In the genomic region with DNA sequence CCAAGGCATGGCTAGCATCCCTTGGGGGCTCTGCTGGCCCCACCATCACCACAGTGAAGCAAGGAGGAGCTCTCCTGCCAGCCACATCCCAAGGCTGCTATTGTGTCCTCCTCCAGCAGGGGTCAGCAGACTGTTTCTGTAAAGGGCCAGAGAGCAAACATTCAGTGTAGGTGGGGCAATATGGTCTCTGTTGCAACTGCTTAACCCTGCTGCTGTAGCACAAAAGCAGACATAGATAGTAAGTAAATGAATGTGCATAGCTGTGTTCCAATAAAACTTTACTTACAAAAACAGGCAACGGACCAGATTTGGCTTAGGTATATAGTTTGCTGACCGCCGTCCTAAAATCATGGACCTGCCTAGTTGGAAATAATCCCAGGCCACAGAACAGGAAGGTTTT, we compare ENCODE assay signal across 8 cellular contexts. TPM values are rescaled to one million over a fixed set of nuclear protein-coding genes. Genes with fewer than 3 reads are reported as not detected.
A peak's percentile ranks its signal among the peaks of the same experiment; 100 is the strongest.
DNase-seq lines count a peak whose midpoint lies in the region; ATAC-seq and TF ChIP-seq lines count a peak whose summit lies in the region.

No MANE protein-coding gene starts in this region.

- no peak for TF ChIP-seq POLR2A in right lobe of liver (IDR thresholded peaks at IDR 0.05)

- H3K27me3 ChIP-seq in right lobe of liver: no peaks in the 10 kb centered on the region

- intact Hi-C loops in right lobe of liver (cut with DNase I): loop anchor here (5.0 kb wide), 2 partner anchors 408 to 418 kb away; no protein-coding TSS in a partner anchor

- DNase-seq in GM10266 (ENCODE audit: extremely low spot score): peak; percentile 49
- DNase-seq in NCI-H345 treated with DMSO at 0.1 percent for 48 hours (lab: John Stamatoyannopoulos, UW; ENCODE audit: unreplicated experiment): peak; percentile 74
- DNase-seq in activated CD4-positive, CD25-positive, alpha-beta regulatory T cell (lab: John Stamatoyannopoulos, UW): peak; percentile 3 to 55 (median 14)
- DNase-seq in cerebellar cortex (ENCODE audit: low spot score): peak; percentile 63
- peak; percentile 60 to 83 (median 75) for DNase-seq in right lobe of liver
- peak; percentile 39 to 56 (median 51) for DNase-seq in stimulated activated CD4-positive, alpha-beta T cell treated with anti-CD3 and anti-CD28 coated beads, TNF-alpha, amount 100 ng/mL, for 4 hours (ENCODE audit: low read depth in 3 of 3)

- TF ChIP-seq CTCF in GM10266 (IDR thresholded peaks at IDR 0.05; ENCODE audit: control insufficient read depth, insufficient read depth, low read depth, missing control alignments) (peak; percentile 88), right lobe of liver (IDR thresholded peaks at IDR 0.05) (peak; percentile 90 to 97 (median 94))

- ATAC-seq in HG03066 (IDR thresholded peaks at IDR 0.05; ENCODE audit: low read depth, unreplicated experiment) (peak; percentile 62), right lobe of liver (peak; percentile 93 to 97 (median 94)), GM21717 (IDR thresholded peaks at IDR 0.05; ENCODE audit: unreplicated experiment) (no peak)

- WGBS in right lobe of liver (ENCODE audit: insufficient coverage, low coverage, low lambda C conversion rate, missing lambda C conversion rate): 64% methylated on average over 3 of the region's 3 CpGs

- no peaks in the 10 kb centered on the region for H3K36me3 ChIP-seq in right lobe of liver

- H3K27ac ChIP-seq in right lobe of liver: no peak overlapping the region

- H3K4me3 ChIP-seq in right lobe of liver: no peak overlapping the region

- H3K4me1 ChIP-seq in right lobe of liver: peaks cover 0 to 3% (median 0%) of the 10 kb centered on the region in 4 donors

- H3K9me3 ChIP-seq in right lobe of liver: no peaks in the 10 kb centered on the region

RNA-seq across cellular contexts. Expression of a gene that starts 36.4 kb away (rescaled TPM):
- 1 to 10 TPM; 1.1 to 1.7 (median 1.3) TPM for total RNA-seq in right lobe of liver

Comparison
In these comparisons a context has a peak if more than half of its experiments do, and no peak if none do; other contexts are left out.
1. DNase-seq: peak in every context shown above with its lines; median percentile 75 in right lobe of liver; 74 in NCI-H345 treated with DMSO at 0.1 percent for 48 hours; 63 in cerebellar cortex; 51 in stimulated activated CD4-positive, alpha-beta T cell treated with anti-CD3 and anti-CD28 coated beads, TNF-alpha, amount 100 ng/mL, for 4 hours; 49 in GM10266; 14 in activated CD4-positive, CD25-positive, alpha-beta regulatory T cell.